17 cellular contexts compared by ENCODE assay signal in the genomic region with DNA sequence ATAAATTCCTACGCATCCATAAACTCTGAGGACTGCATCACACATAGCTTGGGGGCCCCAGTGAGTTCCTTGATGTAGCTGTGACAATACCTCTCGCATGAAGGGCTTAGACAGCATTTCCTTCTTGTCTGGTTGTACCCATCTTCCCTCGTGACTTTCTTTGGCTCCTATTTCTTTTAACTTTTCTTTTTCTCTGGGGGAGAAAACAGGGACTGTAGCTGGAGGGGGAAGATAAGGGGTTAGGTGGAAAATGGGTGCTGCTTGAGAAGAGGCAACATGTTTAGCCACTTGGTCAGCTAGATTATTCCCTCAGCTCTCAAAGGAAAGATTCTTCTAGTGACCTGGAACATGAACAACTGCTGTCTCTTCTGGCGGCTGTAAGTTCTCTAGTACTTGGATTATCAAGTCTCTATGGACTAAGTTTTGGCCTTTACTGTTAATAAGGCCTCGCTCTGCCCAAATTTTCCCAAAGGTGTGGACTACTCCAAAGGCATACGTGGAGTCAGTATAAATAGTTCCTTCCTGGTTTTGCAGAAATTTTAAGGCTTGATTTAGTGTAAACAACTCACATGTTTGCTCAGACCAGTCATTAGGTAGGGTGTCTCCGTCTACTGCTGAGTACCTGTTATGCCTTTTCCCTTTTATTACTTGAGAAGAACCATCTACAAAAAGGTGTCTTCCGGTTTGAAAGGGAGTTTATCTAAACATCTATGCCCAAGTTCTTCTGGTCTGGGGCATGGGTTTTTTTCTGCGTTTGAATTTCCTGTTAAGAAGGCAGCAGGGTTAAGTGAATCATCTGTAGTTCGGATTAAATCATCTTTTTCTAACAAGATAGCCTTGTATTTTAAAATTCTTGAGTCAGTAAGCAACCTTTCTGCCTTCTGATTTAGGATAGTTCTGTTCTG. TPM values are rescaled to one million over a fixed set of nuclear protein-coding genes. Genes with fewer than 3 reads are reported as not detected.
DNase-seq lines count a peak whose midpoint lies in the region; ATAC-seq and TF ChIP-seq lines count a peak whose summit lies in the region.
"Had no signal": no experiment of that assay in that cellular context is flagged by ENCODE, and none has a peak within 500 bp of the region (broad histone marks: within the 10 kb centered on the region; RNA-seq: fewer than 3 reads in every experiment).

No MANE protein-coding gene starts in this region.

- H3K27ac Mint-ChIP-seq in activated naive CD4-positive, alpha-beta T cell treated with anti-CD3 and anti-CD28 coated beads for 36 hours = peak overlapping the region; percentile 65
- H3K27ac Mint-ChIP-seq in activated CD4-positive, alpha-beta memory T cell treated with anti-CD3 and anti-CD28 coated beads for 36 hours = peak overlapping the region; percentile 87
- peak overlapping the region in 1 of 2 donors; percentile 45 for H3K27ac Mint-ChIP-seq in effector memory CD8-positive, alpha-beta T cell
- H3K27ac Mint-ChIP-seq: brain; dendritic cell treated with granulocyte-macrophage colony-stimulating factor and Interleukin-4, amounts not matched to agents 40 ng/mL and 50 ng/mL, for 4 days had no signal

- POLR2A ChIA-PET in activated CD4-positive, alpha-beta memory T cell treated with anti-CD3 and anti-CD28 coated beads for 36 hours (lab: Charles Lee) = interaction anchor here (1.5 kb wide), 1 partner anchor 13 kb away, joined by 3 read pairs; no protein-coding TSS in a partner anchor

- CTCF ChIA-PET in activated naive CD4-positive, alpha-beta T cell treated with anti-CD3 and anti-CD28 coated beads for 36 hours (lab: Charles Lee) = no interaction called here
- CTCF ChIA-PET in activated CD4-positive, alpha-beta memory T cell treated with anti-CD3 and anti-CD28 coated beads for 36 hours (lab: Charles Lee) = interaction anchor here (1.4 kb wide), 1 partner anchor 15 kb away, joined by 3 read pairs; no protein-coding TSS in a partner anchor

- intact Hi-C loops in activated naive CD4-positive, alpha-beta T cell treated with anti-CD3 and anti-CD28 coated beads for 36 hours (cut with micrococcal nuclease) = loop anchor here (1.0 kb wide), 2 partner anchors 13 to 21 kb away; partner anchors contain the start of gene ATG7
- intact Hi-C loops in activated CD4-positive, alpha-beta memory T cell treated with anti-CD3 and anti-CD28 coated beads for 36 hours (cut with micrococcal nuclease) = loop anchor here (1.0 kb wide), 1 partner anchor 11 kb away; no protein-coding TSS in a partner anchor
- intact Hi-C loops in transverse colon (cut with DNase I; ENCODE audit: low total_unique reads) = no loop called here

- H3K27me3 Mint-ChIP-seq in activated naive CD4-positive, alpha-beta T cell treated with anti-CD3 and anti-CD28 coated beads for 36 hours (ENCODE audit: low read depth) = peaks cover 3% of the 10 kb centered on the region
- peaks cover 1% of the 10 kb centered on the region for H3K27me3 Mint-ChIP-seq in activated CD4-positive, alpha-beta memory T cell treated with anti-CD3 and anti-CD28 coated beads for 36 hours
- peaks cover 19 to 27% of the 10 kb centered on the region in 2 donors for H3K27me3 Mint-ChIP-seq in effector memory CD8-positive, alpha-beta T cell

- no peaks in the 10 kb centered on the region for H3K9me3 Mint-ChIP-seq in activated naive CD4-positive, alpha-beta T cell treated with anti-CD3 and anti-CD28 coated beads for 36 hours
- H3K9me3 Mint-ChIP-seq in activated CD4-positive, alpha-beta memory T cell treated with anti-CD3 and anti-CD28 coated beads for 36 hours = no peaks in the 10 kb centered on the region
- H3K9me3 Mint-ChIP-seq in effector memory CD8-positive, alpha-beta T cell = no peaks in the 10 kb centered on the region
- H3K9me3 Mint-ChIP-seq: brain had no signal

- H3K4me1 ChIP-seq in transverse colon = peaks cover 0 to 28% (median 8%) of the 10 kb centered on the region in 4 donors

- no peak for TF ChIP-seq EP300 in transverse colon (IDR thresholded peaks at IDR 0.05; ENCODE audit: low read depth)

- no peaks in the 10 kb centered on the region for H3K27me3 ChIP-seq in transverse colon
- H3K27me3 ChIP-seq: neutrophil had no signal

- TF ChIP-seq CTCF in transverse colon (IDR thresholded peaks at IDR 0.05) = no peak

- H3K4me1 Mint-ChIP-seq in activated naive CD4-positive, alpha-beta T cell treated with anti-CD3 and anti-CD28 coated beads for 36 hours (ENCODE audit: low read depth) = peaks cover 17% of the 10 kb centered on the region
- H3K4me1 Mint-ChIP-seq in activated CD4-positive, alpha-beta memory T cell treated with anti-CD3 and anti-CD28 coated beads for 36 hours (ENCODE audit: low read depth) = peaks cover 19% of the 10 kb centered on the region
- no peaks in the 10 kb centered on the region for H3K4me1 Mint-ChIP-seq in effector memory CD8-positive, alpha-beta T cell (ENCODE audit: low read depth in 2 of 2)
- H3K4me1 Mint-ChIP-seq: brain had no signal

- H3K36me3 ChIP-seq in transverse colon = no peaks in the 10 kb centered on the region
- H3K36me3 ChIP-seq: neutrophil had no signal

- no peaks in the 10 kb centered on the region for H3K36me3 Mint-ChIP-seq in activated naive CD4-positive, alpha-beta T cell treated with anti-CD3 and anti-CD28 coated beads for 36 hours (ENCODE audit: low read depth)
- peaks cover 6% of the 10 kb centered on the region for H3K36me3 Mint-ChIP-seq in activated CD4-positive, alpha-beta memory T cell treated with anti-CD3 and anti-CD28 coated beads for 36 hours
- H3K36me3 Mint-ChIP-seq in effector memory CD8-positive, alpha-beta T cell (ENCODE audit: insufficient read depth) = no peaks in the 10 kb centered on the region
- H3K36me3 Mint-ChIP-seq: brain had no signal

- WGBS in transverse colon (ENCODE audit: low coverage in 1 of 2), 2 donors = 53 to 54% methylated on average over 6 to 10 of the region's 10 CpGs

- peak; percentile 16 for DNase-seq in activated naive CD4-positive, alpha-beta T cell treated with anti-CD3 and anti-CD28 coated beads for 36 hours
- no peak for DNase-seq in activated naive CD4-positive, alpha-beta T cell treated with Interleukin-2 at 50 U/mL for 16 hours
- peak; percentile 19 for DNase-seq in activated CD4-positive, alpha-beta memory T cell treated with anti-CD3 and anti-CD28 coated beads for 36 hours
- DNase-seq in effector memory CD8-positive, alpha-beta T cell = no peak
- DNase-seq in transverse colon (no peak), HuH-7 (ENCODE audit: low spot score) (no peak), DMS153 treated with DMSO at 0.1 percent for 48 hours (lab: John Stamatoyannopoulos, UW; ENCODE audit: unreplicated experiment) (no peak)
- DNase-seq: activated effector memory CD4-positive, alpha-beta T cell treated with Interleukin-2 at 50 U/mL for 16 hours; GDM1; hippocampal formation; midbrain; NCI-H1436; NK-92 treated with Interleukin-12 subunit alpha and Interleukin-12 subunit beta, amount 100 ng/mL, for 24 hours had no signal

- no peaks in the 10 kb centered on the region for H3K9me3 ChIP-seq in transverse colon
- H3K9me3 ChIP-seq: neutrophil had no signal

- in situ Hi-C loops in transverse colon (cut with MboI; ENCODE audit: low pct_ligation_motif_present in 1 of 4, low pct_unique_long_range_greater_than_20kb in 1 of 4, low sequenced_read_pairs in 3 of 4) = no loop called here

- no peak overlapping the region for H3K4me3 ChIP-seq in transverse colon

- TF ChIP-seq POLR2A in transverse colon (IDR thresholded peaks at IDR 0.05) = no peak

- peak overlapping the region; percentile 55 to 63 (median 62) for H3K27ac ChIP-seq in transverse colon
- H3K27ac ChIP-seq: neutrophil had no signal

- ATAC-seq in effector memory CD8-positive, alpha-beta T cell (replicated peaks) = peak; percentile 32
- no peak for ATAC-seq in HG02642 (IDR thresholded peaks at IDR 0.05; ENCODE audit: poor library complexity, unreplicated experiment)

- no peak overlapping the region for H3K4me3 Mint-ChIP-seq in activated naive CD4-positive, alpha-beta T cell treated with anti-CD3 and anti-CD28 coated beads for 36 hours
- H3K4me3 Mint-ChIP-seq in activated CD4-positive, alpha-beta memory T cell treated with anti-CD3 and anti-CD28 coated beads for 36 hours = peak overlapping the region; percentile 66
- no peak overlapping the region for H3K4me3 Mint-ChIP-seq in effector memory CD8-positive, alpha-beta T cell
- H3K4me3 Mint-ChIP-seq: brain; dendritic cell treated with granulocyte-macrophage colony-stimulating factor and Interleukin-4, amounts not matched to agents 40 ng/mL and 50 ng/mL, for 4 days had no signal

RNA-seq across cellular contexts. Expression of gene ATG7, which starts 21.0 kb away (rescaled TPM):
- 10 to 100 TPM; 25.9 to 27.0 TPM for total RNA-seq in activated naive CD4-positive, alpha-beta T cell treated with anti-CD3 and anti-CD28 coated beads for 36 hours
- 10 to 100 TPM; 30.5 to 33.6 TPM for total RNA-seq in activated CD4-positive, alpha-beta memory T cell treated with anti-CD3 and anti-CD28 coated beads for 36 hours
- 100 to 1,000 TPM in 1 of 4 donors, 10 to 100 TPM in 3; 44.5 to 122 (median 75.0) TPM for total RNA-seq in transverse colon

Comparison
In these comparisons a context has a peak if more than half of its experiments do, and no peak if none do; other contexts are left out.
1. DNase-seq: peak in activated naive CD4-positive, alpha-beta T cell treated with anti-CD3 and anti-CD28 coated beads for 36 hours (single experiment) and activated CD4-positive, alpha-beta memory T cell treated with anti-CD3 and anti-CD28 coated beads for 36 hours (single experiment); none in activated naive CD4-positive, alpha-beta T cell treated with Interleukin-2 at 50 U/mL for 16 hours (single experiment), effector memory CD8-positive, alpha-beta T cell (0 of 3), transverse colon (single experiment), HuH-7 (single experiment) and DMS153 treated with DMSO at 0.1 percent for 48 hours (single experiment).